Comparison of ENCODE assay signal across 36 cellular contexts in the genomic region with DNA sequence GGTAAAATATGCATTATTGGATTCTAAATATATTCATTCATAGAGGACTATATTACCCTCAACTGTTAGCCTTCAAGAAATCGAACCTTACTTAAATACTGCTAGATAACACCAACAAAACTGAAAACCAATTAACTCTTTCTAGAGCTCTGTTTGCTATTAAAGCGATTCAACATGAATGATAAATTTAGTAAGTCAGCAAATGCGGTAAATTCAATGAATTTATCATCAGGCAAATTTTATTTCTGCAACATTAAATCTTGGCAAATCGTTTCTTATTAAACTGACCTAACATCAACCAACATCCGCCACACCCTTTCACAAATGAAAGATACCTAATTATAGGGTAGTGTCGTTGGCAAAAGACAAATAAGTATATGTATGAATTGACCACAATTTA. TPM values are rescaled to one million over a fixed set of nuclear protein-coding genes. Genes with fewer than 3 reads are reported as not detected.
"Had no signal": no experiment of that assay in that cellular context is flagged by ENCODE, and none has a peak within 500 bp of the region (broad histone marks: within the 10 kb centered on the region; RNA-seq: fewer than 3 reads in every experiment).

No MANE protein-coding gene starts in this region.

- H3K4me3 ChIP-seq: adrenal gland, body of pancreas, breast epithelium had no signal

- H3K27me3 ChIP-seq: body of pancreas, brain microvascular endothelial cell had no signal

- H3K9me3 ChIP-seq: adrenal gland, body of pancreas, breast epithelium had no signal

- ATAC-seq: activated CD8-positive, alpha-beta T cell treated with anti-CD3 and anti-CD28 coated beads for 36 hours; activated naive CD4-positive, alpha-beta T cell treated with anti-CD3 and anti-CD28 coated beads, Interleukin-2, amount 50 U/mL, for 72 hours; activated T-cell treated with anti-CD3 and anti-CD28 coated beads, Interleukin-2, amount 50 U/mL, for 4 hours; activated T-cell treated with anti-CD3 and anti-CD28 coated beads, Interleukin-2, amount 50 U/mL, for 72 hours; activated T-helper 17 cell treated with anti-CD3 and anti-CD28 coated beads, Interleukin-2, amount 50 U/mL, for 72 hours; body of pancreas had no signal

- DNase-seq: activated B cell treated with CpG ODN at 0.5 μM for 24 hours; activated CD4-positive, alpha-beta memory T cell treated with anti-CD3 and anti-CD28 coated beads for 36 hours; activated CD4-positive, alpha-beta T cell treated with anti-CD3 and anti-CD28 coated beads for 4 hours; activated CD4-positive, alpha-beta T cell treated with anti-CD3 and anti-CD28 coated beads, Interleukin-2, amount 10 ng/mL, durations not matched to agents 24 days and 14 days; activated CD4-positive, alpha-beta T cell treated with anti-CD3 and anti-CD28 coated beads, Interleukin-2, amount 50 U/mL, for 1 hour; activated CD4-positive, alpha-beta T cell treated with anti-CD3 and anti-CD28 coated beads, Interleukin-2, amount 50 U/mL, for 4 hours; activated CD4-positive, CD25-positive, alpha-beta regulatory T cell treated with anti-CD3 and anti-CD28 coated beads, Interleukin-2, amount 50 U/mL, for 72 hours; activated CD8-positive, alpha-beta memory T cell treated with anti-CD3 and anti-CD28 coated beads, Interleukin-2, amount 50 U/mL, for 4 hours; activated CD8-positive, alpha-beta T cell treated with anti-CD3 and anti-CD28 coated beads for 36 hours; activated effector memory CD4-positive, alpha-beta T cell treated with anti-CD3 and anti-CD28 coated beads, Interleukin-2, amount 50 U/mL, for 16 hours; activated gamma-delta T cell treated with Interleukin-2 at 50 U/mL for 16 hours; activated naive CD4-positive, alpha-beta T cell; activated naive CD4-positive, alpha-beta T cell treated with anti-CD3 and anti-CD28 coated beads for 36 hours; activated naive CD4-positive, alpha-beta T cell treated with anti-CD3 and anti-CD28 coated beads, Interleukin-2, amount 50 U/mL, for 16 hours; activated naive CD8-positive, alpha-beta T cell treated with anti-CD3 and anti-CD28 coated beads for 36 hours; activated T-cell treated with anti-CD3 and anti-CD28 coated beads for 4 hours; activated T-cell treated with anti-CD3 and anti-CD28 coated beads, Interleukin-2, amount 50 U/mL, for 1 hour; activated T-cell treated with anti-CD3 and anti-CD28 coated beads, Interleukin-2, amount 50 U/mL, for 4 hours; activated T-cell treated with anti-CD3 and anti-CD28 coated beads, Interleukin-2, amount 50 U/mL, for 72 hours; adrenal gland; amniotic stem cell; aorta; body of pancreas; brain microvascular endothelial cell; central memory CD4-positive, alpha-beta T cell; T-helper 2 cell; T-helper 9 cell had no signal

- H3K36me3 ChIP-seq: adrenal gland, brain microvascular endothelial cell, breast epithelium had no signal

- H3K4me1 ChIP-seq: adrenal gland, body of pancreas, breast epithelium had no signal

- H3K27ac ChIP-seq: adrenal gland, body of pancreas, brain microvascular endothelial cell, breast epithelium, VCaP had no signal

RNA-seq across cellular contexts. Expression of a gene that starts 26.4 kb away (rescaled TPM):
- total RNA-seq: activated B cell treated with CpG ODN at 0.5 μM for 24 hours; activated CD4-positive, alpha-beta memory T cell treated with anti-CD3 and anti-CD28 coated beads for 36 hours; activated CD4-positive, alpha-beta T cell treated with anti-CD3 and anti-CD28 coated beads, Interleukin-2, amount 10 ng/mL, durations not matched to agents 24 days and 14 days; activated CD8-positive, alpha-beta memory T cell treated with anti-CD3 and anti-CD28 coated beads for 36 hours; activated CD8-positive, alpha-beta T cell treated with anti-CD3 and anti-CD28 coated beads for 36 hours; activated naive CD4-positive, alpha-beta T cell treated with anti-CD3 and anti-CD28 coated beads for 36 hours; activated naive CD4-positive, alpha-beta T cell treated with anti-CD3 and anti-CD28 coated beads, Interleukin-2, amount 50 U/mL, for 72 hours; activated naive CD8-positive, alpha-beta T cell treated with anti-CD3 and anti-CD28 coated beads for 36 hours; activated T-cell treated with anti-CD3 and anti-CD28 coated beads, Interleukin-2, amount 50 U/mL, for 4 hours; activated T-cell treated with anti-CD3 and anti-CD28 coated beads, Interleukin-2, amount 50 U/mL, for 72 hours; activated T-helper 1 cell treated with anti-CD3 and anti-CD28 coated beads, Interleukin-12 subunit alpha, Interleukin-12 subunit beta, Interleukin-2, Interleukin-4 antibody, amounts not matched to agents 30 ng/mL and 10 ng/mL and 1 ng/mL, durations not matched to agents 14 hours and 24 hours and 36 hours; activated T-helper 17 cell treated with anti-CD3 and anti-CD28 coated beads, Interleukin-2, amount 50 U/mL, for 72 hours; adrenal gland; aorta; astrocyte; body of pancreas; breast epithelium; cardiac septum; cerebellum had no signal
- polyA plus RNA-seq: adrenal gland, aorta had no signal
